Comparison of ENCODE assay signal across 10 cellular contexts in genomic region chr20:15909995-15910394, GRCh38.
"Had no signal": no experiment of that assay in that cellular context is flagged by ENCODE, and none has a peak within 500 bp of the region (broad histone marks: within the 10 kb centered on the region; RNA-seq: fewer than 3 reads in every experiment).

No MANE protein-coding gene starts in this region.

- H3K4me3 ChIP-seq: GM23248, HAP-1, K562 had no signal

- ATAC-seq: HCT116, K562 had no signal

- H2AFZ ChIP-seq: GM23248 had no signal

- H3K27ac Mint-ChIP-seq: HFFc6 had no signal

- H3K36me3 ChIP-seq: HAP-1 had no signal

- H3K4me1 ChIP-seq: HAP-1 had no signal

- DNase-seq: GM23248, GOT3, H7, HFFc6, IMR-90, KG1 had no signal

- H3K27ac ChIP-seq: GM23248, HL-60 had no signal

- H3K9ac ChIP-seq: GM23248 had no signal

- H3K4me3 Mint-ChIP-seq: HFFc6 had no signal

- FAIRE-seq: K562 had no signal

- H3K9me3 ChIP-seq: HAP-1 had no signal
